ENCODE assay signal across 27 cellular contexts in genomic region chr1:89993541-89993940, GRCh38. TPM values are rescaled to one million over a fixed set of nuclear protein-coding genes. Genes with fewer than 3 reads are reported as not detected.
A peak's percentile ranks its signal among the peaks of the same experiment; 100 is the strongest.
DNase-seq lines count a peak whose midpoint lies in the region; ATAC-seq and TF ChIP-seq lines count a peak whose summit lies in the region.
"Had no signal": no experiment of that assay in that cellular context is flagged by ENCODE, and none has a peak within 500 bp of the region (broad histone marks: within the 10 kb centered on the region; RNA-seq: fewer than 3 reads in every experiment).

No MANE protein-coding gene starts in this region.

- in situ Hi-C loops in Panc1 (cut with HindIII; ENCODE audit: low pct_unique_long_range_greater_than_20kb, low sequenced_read_pairs) (no loop called here), gastrocnemius medialis (cut with MboI; ENCODE audit: low sequenced_read_pairs in 4 of 4) (loop anchor here in 1 of 4 donors (25.0 kb wide), 1 partner anchor 481 kb away; the partner anchor contains the start of gene LRRC8B)

- ATAC-seq in natural killer cell (no peak), Panc1 (no peak), SK-N-SH treated with all-trans-retinoic acid at 6 μM for 48 hours (no peak), gastrocnemius medialis (no peak), HG03432 (IDR thresholded peaks at IDR 0.05; ENCODE audit: unreplicated experiment) (no peak)
- no peak for ATAC-seq in natural killer cell treated with Interleukin-12 subunit alpha and Interleukin-12 subunit beta and Interleukin-15 and Interleukin-18, amount 100 ng/mL, for 72 hours
- no peak for ATAC-seq in stimulated activated naive B cell treated with anti-CD40 and anti-IgM and Interleukin-4, amounts not matched to agents 10 μg/mL and 1 μg/mL and 100 μg/mL, for 72 hours (replicated peaks)
- ATAC-seq: activated naive CD4-positive, alpha-beta T cell treated with anti-CD3 and anti-CD28 coated beads, Interleukin-2, amount 50 U/mL, for 72 hours; foreskin keratinocyte; PC-3 had no signal

- no peaks in the 10 kb centered on the region for H3K36me3 Mint-ChIP-seq in natural killer cell
- H3K36me3 Mint-ChIP-seq in natural killer cell treated with Interleukin-12 subunit alpha and Interleukin-12 subunit beta and Interleukin-15 and Interleukin-18, amount 100 ng/mL, for 72 hours, result no peaks in the 10 kb centered on the region
- H3K36me3 Mint-ChIP-seq in endothelial cell (ENCODE audit: low read depth, unreplicated experiment), result peaks cover 4% of the 10 kb centered on the region
- H3K36me3 Mint-ChIP-seq in stimulated activated naive B cell treated with anti-CD40 and anti-IgM and Interleukin-4, amounts not matched to agents 10 μg/mL and 1 μg/mL and 100 μg/mL, for 72 hours, result peaks cover 2 to 4% of the 10 kb centered on the region in 2 donors

- H3K4me1 Mint-ChIP-seq in natural killer cell (peaks cover 26 to 36% of the 10 kb centered on the region in 2 donors), endothelial cell (ENCODE audit: unreplicated experiment) (peaks cover 21% of the 10 kb centered on the region)
- H3K4me1 Mint-ChIP-seq in natural killer cell treated with Interleukin-12 subunit alpha and Interleukin-12 subunit beta and Interleukin-15 and Interleukin-18, amount 100 ng/mL, for 72 hours (ENCODE audit: low read depth in 2 of 2), result peaks cover 18 to 27% of the 10 kb centered on the region in 2 donors
- peaks cover 14 to 22% of the 10 kb centered on the region in 2 donors for H3K4me1 Mint-ChIP-seq in stimulated activated naive B cell treated with anti-CD40 and anti-IgM and Interleukin-4, amounts not matched to agents 10 μg/mL and 1 μg/mL and 100 μg/mL, for 72 hours

- POLR2A ChIA-PET in Panc1 (lab: Charles Lee), result no interaction called here

- H3K4me1 ChIP-seq in Panc1 (ENCODE audit: control insufficient read depth, insufficient read depth, low read length) (peaks cover 10% of the 10 kb centered on the region), gastrocnemius medialis (peaks cover 24 to 25% of the 10 kb centered on the region in 2 donors)

- intact Hi-C loops in natural killer cell (cut with micrococcal nuclease), result no loop called here
- intact Hi-C loops in Panc1 (cut with micrococcal nuclease; ENCODE audit: unreplicated experiment), result no loop called here
- intact Hi-C loops in gastrocnemius medialis (cut with DNase I; ENCODE audit: low total_unique reads), result loop anchor here (5.0 to 10.0 kb wide), 2 partner anchors 171 to 469 kb away; partner anchors contain the start of genes LRRC8B and LRRC8D

- H3K9me3 Mint-ChIP-seq in natural killer cell (no peaks in the 10 kb centered on the region), endothelial cell (ENCODE audit: unreplicated experiment) (no peaks in the 10 kb centered on the region)
- no peaks in the 10 kb centered on the region for H3K9me3 Mint-ChIP-seq in natural killer cell treated with Interleukin-12 subunit alpha and Interleukin-12 subunit beta and Interleukin-15 and Interleukin-18, amount 100 ng/mL, for 72 hours
- no peaks in the 10 kb centered on the region for H3K9me3 Mint-ChIP-seq in stimulated activated naive B cell treated with anti-CD40 and anti-IgM and Interleukin-4, amounts not matched to agents 10 μg/mL and 1 μg/mL and 100 μg/mL, for 72 hours
- H3K9me3 Mint-ChIP-seq: activated naive CD4-positive, alpha-beta T cell treated with anti-CD3 and anti-CD28 coated beads, Interleukin-2, amount 50 U/mL, for 72 hours had no signal

- CTCF ChIA-PET in Panc1 (lab: Charles Lee), result interaction anchor here (0.8 kb wide), 1 partner anchor 189 kb away, joined by 3 read pairs; no protein-coding TSS in a partner anchor

- H3K36me3 ChIP-seq in Panc1 (ENCODE audit: control insufficient read depth, insufficient read depth, low read length) (peaks cover 2% of the 10 kb centered on the region), gastrocnemius medialis (no peaks in the 10 kb centered on the region)
- H3K36me3 ChIP-seq: stomach, tibial nerve had no signal

- H3K4me3 ChIP-seq in Panc1 (ENCODE audit: low read depth in 2 of 2, low read length in 2 of 2) (no peak overlapping the region), gastrocnemius medialis (no peak overlapping the region)
- H3K4me3 ChIP-seq: SJSA1, tibial nerve had no signal

- H3K27ac ChIP-seq in Panc1 (ENCODE audit: low read length) (0 out of 2 replicates have a peak overlapping the region, but pooled peaks have one; percentile 91), gastrocnemius medialis (no peak overlapping the region)

- DNase-seq in natural killer cell, result no peak
- no peak for DNase-seq in natural killer cell treated with Interleukin-12 subunit alpha and Interleukin-12 subunit beta and Interleukin-15 and Interleukin-18, amount 100 ng/mL, for 72 hours (ENCODE audit: low spot score)
- DNase-seq in Panc1 (ENCODE audit: low read depth, low spot score), result no peak
- DNase-seq in endothelial cell (ENCODE audit: low spot score), result no peak
- no peak for DNase-seq in stimulated activated naive B cell treated with anti-CD40 and anti-IgM and Interleukin-4, amounts not matched to agents 10 μg/mL and 1 μg/mL and 100 μg/mL, for 72 hours
- no peak for DNase-seq in gastrocnemius medialis
- DNase-seq: activated CD4-positive, CD25-positive, alpha-beta regulatory T cell; activated CD8-positive, alpha-beta memory T cell treated with anti-CD3 and anti-CD28 coated beads for 24 hours; DMS79 treated with DMSO at 0.1 percent for 48 hours; effector CD8-positive, alpha-beta T cell; foreskin keratinocyte; Kasumi-1; NCI-H1048; NCI-H1930; NCI-H345; NCI-H774; occipital lobe; PC-3; stimulated activated CD4-positive, alpha-beta T cell treated with anti-CD3 and anti-CD28 coated beads, Interleukin-12 subunit alpha, Interleukin-12 subunit beta, amount 100 ng/mL, for 4 hours; stimulated activated CD4-positive, alpha-beta T cell treated with anti-CD3 and anti-CD28 coated beads, Interleukin-4, amount 100 ng/mL, for 4 hours; stomach; T-helper 9 cell had no signal

- no peak for TF ChIP-seq POLR2A in gastrocnemius medialis (IDR thresholded peaks at IDR 0.05)

- no peaks in the 10 kb centered on the region for H3K9me3 ChIP-seq in Panc1 (ENCODE audit: control insufficient read depth, insufficient read depth, low read depth, low read length)
- H3K9me3 ChIP-seq in gastrocnemius medialis, result no peaks in the 10 kb centered on the region
- H3K9me3 ChIP-seq: SJSA1, stomach, tibial nerve had no signal

- H3K27me3 ChIP-seq in Panc1 (ENCODE audit: control insufficient read depth, insufficient read depth, low read length) (no peaks in the 10 kb centered on the region), gastrocnemius medialis (no peaks in the 10 kb centered on the region)
- H3K27me3 ChIP-seq: foreskin keratinocyte, SJSA1, stomach, tibial nerve had no signal

- no peak overlapping the region for H3K27ac Mint-ChIP-seq in natural killer cell
- no peak overlapping the region for H3K27ac Mint-ChIP-seq in natural killer cell treated with Interleukin-12 subunit alpha and Interleukin-12 subunit beta and Interleukin-15 and Interleukin-18, amount 100 ng/mL, for 72 hours
- no peak overlapping the region for H3K27ac Mint-ChIP-seq in endothelial cell (ENCODE audit: unreplicated experiment)
- peak overlapping the region; percentile 40 for H3K27ac Mint-ChIP-seq in stimulated activated naive B cell treated with anti-CD40 and anti-IgM and Interleukin-4, amounts not matched to agents 10 μg/mL and 1 μg/mL and 100 μg/mL, for 72 hours

- BruUV-seq in Panc1 (replicated peaks; lab: Mats Ljungman, UMichigan), result no TSS peak

- H3K4me3 Mint-ChIP-seq in natural killer cell, result peak overlapping the region; percentile 61
- H3K4me3 Mint-ChIP-seq in natural killer cell treated with Interleukin-12 subunit alpha and Interleukin-12 subunit beta and Interleukin-15 and Interleukin-18, amount 100 ng/mL, for 72 hours, result no peak overlapping the region
- H3K4me3 Mint-ChIP-seq in endothelial cell (ENCODE audit: unreplicated experiment), result peak overlapping the region; percentile 40
- H3K4me3 Mint-ChIP-seq in stimulated activated naive B cell treated with anti-CD40 and anti-IgM and Interleukin-4, amounts not matched to agents 10 μg/mL and 1 μg/mL and 100 μg/mL, for 72 hours, result no peak overlapping the region

- H3K27me3 Mint-ChIP-seq in natural killer cell (ENCODE audit: low read depth in 2 of 2), result peaks cover 0 to 2% of the 10 kb centered on the region in 2 donors
- H3K27me3 Mint-ChIP-seq in natural killer cell treated with Interleukin-12 subunit alpha and Interleukin-12 subunit beta and Interleukin-15 and Interleukin-18, amount 100 ng/mL, for 72 hours, result peaks cover 15 to 21% of the 10 kb centered on the region in 2 donors
- peaks cover 4% of the 10 kb centered on the region for H3K27me3 Mint-ChIP-seq in endothelial cell (ENCODE audit: unreplicated experiment)
- peaks cover 0 to 4% of the 10 kb centered on the region in 2 donors for H3K27me3 Mint-ChIP-seq in stimulated activated naive B cell treated with anti-CD40 and anti-IgM and Interleukin-4, amounts not matched to agents 10 μg/mL and 1 μg/mL and 100 μg/mL, for 72 hours

- TF ChIP-seq CTCF in natural killer cell (IDR thresholded peaks at IDR 0.05), result no peak
- no peak for TF ChIP-seq CTCF in Panc1 (IDR thresholded peaks at IDR 0.05)
- no peak for TF ChIP-seq CTCF in endothelial cell (IDR thresholded peaks at IDR 0.05; ENCODE audit: unreplicated experiment)
- no peak for TF ChIP-seq CTCF in gastrocnemius medialis (IDR thresholded peaks at IDR 0.05 in 4 of 5, conservative IDR thresholded peaks at IDR 0.05 in 1 of 5)

TF ChIP-seq in SK-N-SH treated with all-trans-retinoic acid at 6 μM for 48 hours, 23 proteins besides CTCF, POLR2A, EP300 and RAD21 (continues in another document):
- no peak for TF ChIP-seq CSRNP3 (CRISPR knock-in tag; IDR thresholded peaks at IDR 0.05)
- no peak for TF ChIP-seq ISL1 (CRISPR knock-in tag; IDR thresholded peaks at IDR 0.05)
- no peak for TF ChIP-seq TOX (CRISPR knock-in tag; IDR thresholded peaks at IDR 0.05; ENCODE audit: borderline replicate concordance)
- TF ChIP-seq ZFP30 (CRISPR knock-in tag; IDR thresholded peaks at IDR 0.05), result no peak
- no peak for TF ChIP-seq GLIS3 (CRISPR knock-in tag; IDR thresholded peaks at IDR 0.05)

RNA-seq across cellular contexts. Expression of gene ZNF326, which starts 1.4 kb away (rescaled TPM):
- total RNA-seq in natural killer cell (10 to 100 TPM; 44.4 to 49.2 (median 45.7) TPM), Panc1 (2021; ENCODE audit: unreplicated experiment) (19.7 TPM), endothelial cell (ENCODE audit: unreplicated experiment) (36.5 TPM), gastrocnemius medialis (10 to 100 TPM in 2 of 4 donors, 1 to 10 TPM in 2; 5.8 to 10.8 (median 9.2) TPM)
- total RNA-seq in natural killer cell treated with Interleukin-12 subunit alpha and Interleukin-12 subunit beta and Interleukin-15 and Interleukin-18, amount 100 ng/mL, for 72 hours, result 10 to 100 TPM; 19.9 to 21.0 TPM
- polyA plus RNA-seq in Panc1 (2012; ENCODE audit: insufficient read length), result 9.1 TPM

Comparison
In these comparisons a context has a peak if more than half of its experiments do, and no peak if none do; other contexts are left out.
1. H3K4me3 Mint-ChIP-seq: peak in natural killer cell (single experiment) and endothelial cell (single experiment); none in natural killer cell treated with Interleukin-12 subunit alpha and Interleukin-12 subunit beta and Interleukin-15 and Interleukin-18, amount 100 ng/mL, for 72 hours (single experiment) and stimulated activated naive B cell treated with anti-CD40 and anti-IgM and Interleukin-4, amounts not matched to agents 10 μg/mL and 1 μg/mL and 100 μg/mL, for 72 hours (0 of 2).